14 cellular contexts compared by ENCODE assay signal in the genomic region with DNA sequence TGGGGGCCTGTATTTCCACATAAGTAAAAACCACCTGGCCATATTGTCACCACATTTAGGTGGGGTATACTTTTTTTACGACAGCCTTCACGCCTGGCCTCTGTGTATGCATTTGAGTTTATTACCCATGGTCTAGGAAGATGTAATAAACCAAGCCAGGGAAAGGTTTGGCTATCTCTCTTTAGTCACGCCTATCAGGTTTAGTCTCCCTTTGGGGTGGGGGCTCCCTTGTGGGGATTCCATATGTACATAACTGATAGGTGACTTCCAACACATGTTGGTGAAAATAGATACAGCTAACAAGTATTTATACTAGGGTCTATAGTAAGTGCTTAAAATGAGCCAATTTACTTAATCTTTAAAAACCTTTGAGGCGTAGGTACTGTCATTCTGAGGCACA. TPM values are rescaled to one million over a fixed set of nuclear protein-coding genes. Genes with fewer than 3 reads are reported as not detected.
DNase-seq lines count a peak whose midpoint lies in the region; ATAC-seq and TF ChIP-seq lines count a peak whose summit lies in the region.
"Had no signal": no experiment of that assay in that cellular context is flagged by ENCODE, and none has a peak within 500 bp of the region (broad histone marks: within the 10 kb centered on the region; RNA-seq: fewer than 3 reads in every experiment).

No MANE protein-coding gene starts in this region.

- H3K36me3 ChIP-seq in OCI-LY3 (replicated peaks; ENCODE audit: low read depth, low read length) (peaks cover 38% of the 10 kb centered on the region), skeletal muscle satellite cell (ENCODE audit: insufficient read depth, low read length) (peaks cover 52% of the 10 kb centered on the region)

- H3K9ac ChIP-seq in OCI-LY3 (ENCODE audit: low read length): no peak overlapping the region
- no peak overlapping the region for H3K9ac ChIP-seq in skeletal muscle satellite cell (ENCODE audit: low read depth, low read length)

- no peak overlapping the region for H2AFZ ChIP-seq in OCI-LY3 (ENCODE audit: low read depth, low read length)

- H3K27me3 ChIP-seq in OCI-LY3 (ENCODE audit: low read depth, low read length): no peaks in the 10 kb centered on the region
- H3K27me3 ChIP-seq in skeletal muscle satellite cell (ENCODE audit: control insufficient read depth, insufficient read depth, low read length): no peaks in the 10 kb centered on the region
- H3K27me3 ChIP-seq: esophagus squamous epithelium had no signal

- no peak for TF ChIP-seq CTCF in OCI-LY3 (IDR thresholded peaks at IDR 0.05; ENCODE audit: low read depth, low read length)

- H3K4me1 ChIP-seq in OCI-LY3 (ENCODE audit: low read length) (peaks cover 69% of the 10 kb centered on the region), skeletal muscle satellite cell (ENCODE audit: control insufficient read depth, insufficient read depth, low read length) (peaks cover 47% of the 10 kb centered on the region)

- no peak overlapping the region for H3K27ac ChIP-seq in OCI-LY3 (ENCODE audit: low read length)
- H3K27ac ChIP-seq: esophagus squamous epithelium had no signal

- peaks cover 34% of the 10 kb centered on the region for H3K36me3 Mint-ChIP-seq in activated naive CD4-positive, alpha-beta T cell treated with anti-CD3 and anti-CD28 coated beads, Interleukin-2, amount 50 U/mL, for 24 hours
- peaks cover 36% of the 10 kb centered on the region for H3K36me3 Mint-ChIP-seq in central memory CD8-positive, alpha-beta T cell (ENCODE audit: insufficient read depth)

- ATAC-seq in central memory CD8-positive, alpha-beta T cell (replicated peaks; ENCODE audit: extremely low read depth, poor library complexity, severe bottlenecking): no peak
- ATAC-seq in HG02798 (IDR thresholded peaks at IDR 0.05; ENCODE audit: poor library complexity, unreplicated experiment): no peak

- H3K9me3 ChIP-seq in OCI-LY3 (ENCODE audit: insufficient read depth, low read length): no peaks in the 10 kb centered on the region
- no peaks in the 10 kb centered on the region for H3K9me3 ChIP-seq in skeletal muscle satellite cell (replicated peaks; ENCODE audit: low read length)
- H3K9me3 ChIP-seq: esophagus squamous epithelium had no signal

- H3K4me2 ChIP-seq in OCI-LY3 (ENCODE audit: low read length) (peak overlapping the region; percentile 94), skeletal muscle satellite cell (ENCODE audit: low read length) (peak overlapping the region; percentile 88)

- H3K4me3 ChIP-seq in OCI-LY3 (ENCODE audit: low read length) (no peak overlapping the region), skeletal muscle satellite cell (ENCODE audit: low read length) (peak overlapping the region; percentile 35)
- H3K4me3 ChIP-seq: esophagus squamous epithelium had no signal

- DNase-seq in activated naive CD4-positive, alpha-beta T cell treated with Interleukin-2 at 50 U/mL for 16 hours: no peak
- DNase-seq in central memory CD8-positive, alpha-beta T cell (ENCODE audit: low spot score in 2 of 2): no peak
- no peak for DNase-seq in H4 (ENCODE audit: low spot score)
- DNase-seq in activated effector memory CD4-positive, alpha-beta T cell treated with anti-CD3 and anti-CD28 coated beads, Interleukin-2, amount 50 U/mL, for 16 hours: no peak
- DNase-seq: activated CD4-positive, alpha-beta T cell treated with anti-CD3 and anti-CD28 coated beads, Interleukin-2, amount 50 U/mL, for 48 hours; esophagus squamous epithelium; immature natural killer cell; SHP77 had no signal

- no peaks in the 10 kb centered on the region for H3K9me3 Mint-ChIP-seq in activated naive CD4-positive, alpha-beta T cell treated with anti-CD3 and anti-CD28 coated beads, Interleukin-2, amount 50 U/mL, for 24 hours
- H3K9me3 Mint-ChIP-seq in central memory CD8-positive, alpha-beta T cell: no peaks in the 10 kb centered on the region
- H3K9me3 Mint-ChIP-seq: immature natural killer cell had no signal

- H4K20me1 ChIP-seq in OCI-LY3 (ENCODE audit: insufficient read depth, low read length): peaks cover 84% of the 10 kb centered on the region

- H3K4me3 Mint-ChIP-seq in activated naive CD4-positive, alpha-beta T cell treated with anti-CD3 and anti-CD28 coated beads, Interleukin-2, amount 50 U/mL, for 24 hours: peak overlapping the region; percentile 100
- peak overlapping the region; percentile 41 for H3K4me3 Mint-ChIP-seq in central memory CD8-positive, alpha-beta T cell

- H3K27me3 Mint-ChIP-seq in activated naive CD4-positive, alpha-beta T cell treated with anti-CD3 and anti-CD28 coated beads, Interleukin-2, amount 50 U/mL, for 24 hours: no peaks in the 10 kb centered on the region
- H3K27me3 Mint-ChIP-seq in central memory CD8-positive, alpha-beta T cell: no peaks in the 10 kb centered on the region

- H3K4me1 Mint-ChIP-seq in activated naive CD4-positive, alpha-beta T cell treated with anti-CD3 and anti-CD28 coated beads, Interleukin-2, amount 50 U/mL, for 24 hours: peaks cover 76% of the 10 kb centered on the region
- H3K4me1 Mint-ChIP-seq in central memory CD8-positive, alpha-beta T cell: peaks cover 84% of the 10 kb centered on the region

- no peak overlapping the region for H3K27ac Mint-ChIP-seq in activated naive CD4-positive, alpha-beta T cell treated with anti-CD3 and anti-CD28 coated beads, Interleukin-2, amount 50 U/mL, for 24 hours
- H3K27ac Mint-ChIP-seq in central memory CD8-positive, alpha-beta T cell (ENCODE audit: low read depth): peak overlapping the region; percentile 38

- H3K79me2 ChIP-seq in OCI-LY3 (ENCODE audit: low read length): peaks cover 95% of the 10 kb centered on the region

RNA-seq across cellular contexts. Expression of a gene that starts 4.2 kb away (rescaled TPM):
- 597 and 786 TPM in 2 replicates for total RNA-seq in skeletal muscle satellite cell (2012; rRNA removed)
- total RNA-seq in H4 (2014; rRNA removed; shearing (Covaris generic)): 1,356 and 1,447 TPM in 2 replicates

RNA-seq across cellular contexts. Expression of a gene that starts 28.2 kb away (rescaled TPM):
- total RNA-seq in skeletal muscle satellite cell (2012; rRNA removed): 37.3 and 40.0 TPM in 2 replicates
- 142 and 206 TPM in 2 replicates for total RNA-seq in H4 (2014; rRNA removed; shearing (Covaris generic))

RNA-seq across cellular contexts. Expression of a gene that starts 53.6 kb away (rescaled TPM):
- not detected in 2 replicates for total RNA-seq in skeletal muscle satellite cell (2012; rRNA removed)
- total RNA-seq in H4 (2014; rRNA removed; shearing (Covaris generic)): not detected in 2 replicates
- total RNA-seq: M059J, myocyte had no signal
